Comparison of ENCODE assay signal across 21 cellular contexts in the genomic region with DNA sequence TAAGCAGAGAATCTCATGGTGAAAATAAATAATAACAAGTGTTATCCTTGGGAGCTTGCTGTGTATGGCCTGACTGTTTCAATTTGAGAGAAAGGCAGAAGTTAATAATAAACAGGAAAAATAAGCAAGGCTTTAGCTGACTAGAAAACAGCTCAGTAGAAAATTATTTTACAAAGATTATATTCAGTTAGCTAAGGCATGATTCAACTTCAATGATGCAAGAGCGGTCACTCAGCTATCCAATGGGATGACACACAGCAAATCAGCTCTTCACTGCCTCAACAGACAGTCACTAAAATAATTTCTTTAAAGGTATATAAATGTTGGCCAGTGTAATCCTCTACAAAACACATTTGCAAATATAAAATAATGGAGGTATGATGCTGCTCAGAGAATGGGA. TPM values are rescaled to one million over a fixed set of nuclear protein-coding genes. Genes with fewer than 3 reads are reported as not detected.
A peak's percentile ranks its signal among the peaks of the same experiment; 100 is the strongest.
DNase-seq lines count a peak whose midpoint lies in the region; ATAC-seq and TF ChIP-seq lines count a peak whose summit lies in the region.
"Had no signal": no experiment of that assay in that cellular context is flagged by ENCODE, and none has a peak within 500 bp of the region (broad histone marks: within the 10 kb centered on the region; RNA-seq: fewer than 3 reads in every experiment).

No MANE protein-coding gene starts in this region.

- POLR2A ChIA-PET in AG04450 (lab: Yijun Ruan, JAX) = interaction anchor here (0.8 kb wide), 1 partner anchor 18 kb away, joined by 3 read pairs; the partner anchor contains the start of genes GSTZ1 and POMT2

- H3K36me3 ChIP-seq in tibial artery = peaks cover 34 to 79% (median 44%) of the 10 kb centered on the region in 3 donors

- H3K9me3 Mint-ChIP-seq in HFFc6 (no peaks in the 10 kb centered on the region), progenitor cell of endocrine pancreas (ENCODE audit: low read depth) (no peaks in the 10 kb centered on the region)
- H3K9me3 Mint-ChIP-seq: activated naive CD4-positive, alpha-beta T cell treated with anti-CD3 and anti-CD28 coated beads, Interleukin-2, amount 50 U/mL, for 24 hours had no signal

- TF ChIP-seq CTCF in AG04450 (IDR thresholded peaks at IDR 0.05; ENCODE audit: low read depth, low read length) (no peak), HFFc6 (IDR thresholded peaks at IDR 0.05) (no peak), foreskin fibroblast (IDR thresholded peaks at IDR 0.05; ENCODE audit: low read depth, low read length) (no peak), progenitor cell of endocrine pancreas (IDR thresholded peaks at IDR 0.05; ENCODE audit: unreplicated experiment) (no peak), tibial artery (IDR thresholded peaks at IDR 0.05) (no peak)

- ATAC-seq in HG03442 (IDR thresholded peaks at IDR 0.05; ENCODE audit: unreplicated experiment) = no peak
- ATAC-seq: activated CD4-positive, alpha-beta T cell treated with anti-CD3 and anti-CD28 coated beads for 36 hours; heart left ventricle had no signal

- no peak overlapping the region for H3K4me3 Mint-ChIP-seq in HFFc6
- H3K4me3 Mint-ChIP-seq in progenitor cell of endocrine pancreas (ENCODE audit: low read depth) = no peak overlapping the region
- H3K4me3 Mint-ChIP-seq: activated CD4-positive, alpha-beta T cell treated with anti-CD3 and anti-CD28 coated beads for 36 hours; activated naive CD4-positive, alpha-beta T cell treated with anti-CD3 and anti-CD28 coated beads, Interleukin-2, amount 50 U/mL, for 24 hours had no signal

- H3K4me1 ChIP-seq in tibial artery = no peaks in the 10 kb centered on the region
- H3K4me1 ChIP-seq: heart left ventricle, transverse colon had no signal

- H3K36me3 Mint-ChIP-seq in HFFc6 (ENCODE audit: low read depth) = peaks cover 13% of the 10 kb centered on the region; the same call in 1 of the 2 replicates
- peaks cover 30% of the 10 kb centered on the region for H3K36me3 Mint-ChIP-seq in progenitor cell of endocrine pancreas (ENCODE audit: insufficient read depth)

- H3K27ac ChIP-seq in AG04450 (ENCODE audit: low read depth, low read length) = no peak overlapping the region
- no peak overlapping the region for H3K27ac ChIP-seq in tibial artery
- H3K27ac ChIP-seq: cardiac muscle cell, heart left ventricle, transverse colon had no signal

- DNase-seq in AG04450 (ENCODE audit: low read depth, low spot score) (peak; percentile 34), HFFc6 (peak; percentile 63), amniotic stem cell (lab: John Stamatoyannopoulos, UW) (peak; percentile 31), foreskin fibroblast (peak; percentile 54 to 80), progenitor cell of endocrine pancreas (ENCODE audit: low spot score, unreplicated experiment) (no peak), head of caudate nucleus (no peak), tibial artery (no peak)
- DNase-seq: activated CD4-positive, alpha-beta T cell treated with anti-CD3 and anti-CD28 coated beads for 36 hours; Caco-2; effector memory CD4-positive, alpha-beta T cell; heart left ventricle; left cardiac atrium; NCI-H510A treated with DMSO at 0.1 percent for 48 hours; occipital lobe; stimulated activated CD4-positive, alpha-beta T cell treated with anti-CD3 and anti-CD28 coated beads, Interleukin-4, amount 100 ng/mL, for 24 hours; T-helper 9 cell; transverse colon had no signal

- H3K9me3 ChIP-seq in AG04450 (ENCODE audit: control insufficient read depth, insufficient read depth, low read length) = no peaks in the 10 kb centered on the region; the same call in 1 of the 2 replicates
- no peaks in the 10 kb centered on the region for H3K9me3 ChIP-seq in tibial artery
- H3K9me3 ChIP-seq: heart left ventricle, transverse colon had no signal

- CTCF ChIA-PET in AG04450 (lab: Charles Lee) = interaction anchor here (0.5 to 1.9 kb wide), 3 partner anchors 19 to 212 kb away, joined by 3 to 7 read pairs (median 4); partner anchors contain the start of genes GSTZ1 and POMT2

- H3K4me1 Mint-ChIP-seq in HFFc6 (ENCODE audit: low read depth) (peaks cover 22% of the 10 kb centered on the region), progenitor cell of endocrine pancreas (ENCODE audit: low read depth) (peaks cover 57% of the 10 kb centered on the region)
- H3K4me1 Mint-ChIP-seq: activated CD4-positive, alpha-beta T cell treated with anti-CD3 and anti-CD28 coated beads for 36 hours; activated naive CD4-positive, alpha-beta T cell treated with anti-CD3 and anti-CD28 coated beads, Interleukin-2, amount 50 U/mL, for 24 hours had no signal

- intact Hi-C loops in head of caudate nucleus (cut with DNase I) (no loop called here), tibial artery (cut with DNase I; ENCODE audit: low total_unique reads) (no loop called here)

- peak overlapping the region; percentile 3; the same call in 1 of the 2 replicates for H3K27ac Mint-ChIP-seq in HFFc6
- no peak overlapping the region for H3K27ac Mint-ChIP-seq in progenitor cell of endocrine pancreas
- H3K27ac Mint-ChIP-seq: activated CD4-positive, alpha-beta T cell treated with anti-CD3 and anti-CD28 coated beads for 36 hours; activated naive CD4-positive, alpha-beta T cell treated with anti-CD3 and anti-CD28 coated beads, Interleukin-2, amount 50 U/mL, for 24 hours had no signal

- H3K27me3 Mint-ChIP-seq in HFFc6 (ENCODE audit: insufficient read depth) (no peaks in the 10 kb centered on the region; the same call in 1 of the 2 replicates), progenitor cell of endocrine pancreas (no peaks in the 10 kb centered on the region)
- H3K27me3 Mint-ChIP-seq: activated CD4-positive, alpha-beta T cell treated with anti-CD3 and anti-CD28 coated beads for 36 hours; activated naive CD4-positive, alpha-beta T cell treated with anti-CD3 and anti-CD28 coated beads, Interleukin-2, amount 50 U/mL, for 24 hours had no signal

- H3K27me3 ChIP-seq in AG04450 (ENCODE audit: control insufficient read depth, insufficient read depth, low read length) = no peaks in the 10 kb centered on the region
- no peaks in the 10 kb centered on the region for H3K27me3 ChIP-seq in tibial artery
- H3K27me3 ChIP-seq: cardiac muscle cell, heart left ventricle, transverse colon had no signal

- H3K4me3 ChIP-seq in AG04450 (ENCODE audit: low read depth, low read length) (no peak overlapping the region), foreskin fibroblast (ENCODE audit: low read depth in 1 of 2, low read length in 2 of 2) (no peak overlapping the region), tibial artery (no peak overlapping the region)
- H3K4me3 ChIP-seq: cardiac muscle cell, heart left ventricle, transverse colon had no signal

RNA-seq across cellular contexts. Expression of gene GSTZ1, which starts 18.6 kb away (rescaled TPM):
- polyA plus RNA-seq in AG04450 (2011; rRNA removed) = 12.4 and 16.8 TPM in 2 replicates
- 11.0 and 15.8 TPM in 2 replicates for polyA minus RNA-seq in AG04450 (2011; rRNA and poly(A)+ RNA removed)
- total RNA-seq in HFFc6 (2021; fragmentation: NEBNext Ultra II Directional; extraction: Animal tissue kit (Norgen Biotek cat#: 25700)) = 10 to 100 TPM in 5 of 6 experiments, 1 to 10 TPM in 1; 9.3 to 15.0 (median 10.3) TPM
- total RNA-seq in progenitor cell of endocrine pancreas = 29.0 and 31.2 TPM in 2 replicates

RNA-seq across cellular contexts. Expression of gene POMT2, which starts 18.7 kb away (rescaled TPM):
- 11.0 and 17.2 TPM in 2 replicates for polyA plus RNA-seq in AG04450 (2011; rRNA removed)
- polyA minus RNA-seq in AG04450 (2011; rRNA and poly(A)+ RNA removed) = 24.1 and 31.8 TPM in 2 replicates
- total RNA-seq in HFFc6 (2021; fragmentation: NEBNext Ultra II Directional; extraction: Animal tissue kit (Norgen Biotek cat#: 25700)) = 10 to 100 TPM; 21.7 to 39.0 (median 27.5) TPM
- 65.5 and 66.9 TPM in 2 replicates for total RNA-seq in progenitor cell of endocrine pancreas

RNA-seq across cellular contexts. Expression of gene TMED8, which starts 37.5 kb away (rescaled TPM):
- 4.5 and 5.7 TPM in 2 replicates for polyA plus RNA-seq in AG04450 (2011; rRNA removed)
- polyA minus RNA-seq in AG04450 (2011; rRNA and poly(A)+ RNA removed) = 5.5 and 6.0 TPM in 2 replicates
- total RNA-seq in HFFc6 (2021; fragmentation: NEBNext Ultra II Directional; extraction: Animal tissue kit (Norgen Biotek cat#: 25700)) = 1 to 10 TPM; 5.7 to 7.0 (median 6.6) TPM
- total RNA-seq in progenitor cell of endocrine pancreas = 18.4 and 18.7 TPM in 2 replicates

RNA-seq across cellular contexts. Expression of gene SAMD15, which starts 37.8 kb away (rescaled TPM):
- 0.66 and 0.72 TPM in 2 replicates for polyA plus RNA-seq in AG04450 (2011; rRNA removed)
- 0.28 and 1.00 TPM in 2 replicates for polyA minus RNA-seq in AG04450 (2011; rRNA and poly(A)+ RNA removed)
- total RNA-seq in HFFc6 (2021; fragmentation: NEBNext Ultra II Directional; extraction: Animal tissue kit (Norgen Biotek cat#: 25700)) = 1 to 10 TPM in 5 of 6 experiments, under 1 TPM in 1; 0.83 to 1.7 (median 1.3) TPM
- total RNA-seq in progenitor cell of endocrine pancreas = 9.5 and 10.7 TPM in 2 replicates
- total RNA-seq: skeletal muscle tissue had no signal

Comparison
In these comparisons a context has a peak if more than half of its experiments do, and no peak if none do; other contexts are left out.
1. DNase-seq: peak in AG04450 (single experiment), HFFc6 (single experiment), amniotic stem cell (single experiment) and foreskin fibroblast (2 of 2); none in progenitor cell of endocrine pancreas (single experiment), head of caudate nucleus (0 of 42) and tibial artery (0 of 2).